In the genomic region with DNA sequence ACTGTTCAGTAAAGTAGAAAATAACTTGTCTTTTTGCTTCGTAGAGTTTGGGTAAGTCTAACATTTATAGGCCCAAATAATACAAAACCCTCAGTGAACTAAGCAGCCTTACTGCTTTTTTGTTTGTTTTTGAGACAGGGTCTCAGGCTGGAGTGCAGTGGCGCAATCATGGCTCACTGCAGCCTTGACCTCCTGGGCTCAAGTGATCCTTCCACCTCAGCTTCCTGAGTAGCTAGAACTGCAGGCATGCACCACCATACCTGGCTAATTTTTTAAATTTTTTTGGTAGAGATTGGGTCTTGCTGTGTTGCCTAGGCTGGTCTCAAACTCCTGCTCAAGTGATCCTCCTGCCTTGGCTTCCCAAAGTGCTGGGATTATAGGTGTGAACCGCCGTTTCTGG, we compare ENCODE assay signal across 8 cellular contexts. TPM values are rescaled to one million over a fixed set of nuclear protein-coding genes. Genes with fewer than 3 reads are reported as not detected.
A peak's percentile ranks its signal among the peaks of the same experiment; 100 is the strongest.
DNase-seq lines count a peak whose midpoint lies in the region; ATAC-seq and TF ChIP-seq lines count a peak whose summit lies in the region.
"Not testable (repeated sequence)": the region's sequence is repeated elsewhere in the genome, so short reads cannot be mapped to it uniquely, and the experiment has no call there.

No MANE protein-coding gene starts in this region.

- peaks cover 82% of the 10 kb centered on the region for H3K4me1 Mint-ChIP-seq in CD8-positive, alpha-beta T cell (ENCODE audit: low read depth)
- peaks cover 49% of the 10 kb centered on the region for H3K4me1 Mint-ChIP-seq in activated CD4-positive, alpha-beta memory T cell treated with anti-CD3 and anti-CD28 coated beads, Interleukin-2, amount 10 ng/mL, durations not matched to agents 7 days and 5 days
- peaks cover 46% of the 10 kb centered on the region for H3K4me1 Mint-ChIP-seq in activated naive CD8-positive, alpha-beta T cell treated with anti-CD3 and anti-CD28 coated beads, Interleukin-2, amount 10 ng/mL, durations not matched to agents 7 days and 5 days
- H3K4me1 Mint-ChIP-seq in naive thymus-derived CD4-positive, alpha-beta T cell: peaks cover 34 to 89% (median 83%) of the 10 kb centered on the region in 7 donors

- H3K27ac Mint-ChIP-seq in CD8-positive, alpha-beta T cell: peak overlapping the region; percentile 93
- H3K27ac Mint-ChIP-seq in activated CD4-positive, alpha-beta memory T cell treated with anti-CD3 and anti-CD28 coated beads, Interleukin-2, amount 10 ng/mL, durations not matched to agents 7 days and 5 days: peak overlapping the region; percentile 18
- peak overlapping the region; percentile 92 for H3K27ac Mint-ChIP-seq in activated naive CD8-positive, alpha-beta T cell treated with anti-CD3 and anti-CD28 coated beads, Interleukin-2, amount 10 ng/mL, durations not matched to agents 7 days and 5 days
- peak overlapping the region; percentile 42 to 99 (median 97) for H3K27ac Mint-ChIP-seq in naive thymus-derived CD4-positive, alpha-beta T cell

- not testable (repeated sequence) for H3K9me2 ChIP-seq in OCI-LY1 (ENCODE audit: low read depth, low read length)

- H3K79me2 ChIP-seq in OCI-LY1 (ENCODE audit: insufficient read depth, low read length): peaks cover 75% of the 10 kb centered on the region
- peaks cover 86% of the 10 kb centered on the region for H3K79me2 ChIP-seq in smooth muscle cell (ENCODE audit: low read depth)

- not testable (repeated sequence) for H4K20me1 ChIP-seq in OCI-LY1 (ENCODE audit: insufficient read depth, low read length)
- H4K20me1 ChIP-seq in smooth muscle cell (ENCODE audit: low read depth): peaks cover 98% of the 10 kb centered on the region

- peak overlapping the region; percentile 60; the same call in 1 of the 2 replicates for H3K4me2 ChIP-seq in OCI-LY1 (ENCODE audit: low read length)
- H3K4me2 ChIP-seq in smooth muscle cell: not testable (repeated sequence)

- ATAC-seq in CD8-positive, alpha-beta T cell; activated naive CD8-positive, alpha-beta T cell treated with anti-CD3 and anti-CD28 coated beads, Interleukin-2, amount 10 ng/mL, durations not matched to agents 7 days and 5 days (ENCODE audit: low read depth); naive thymus-derived CD4-positive, alpha-beta T cell: not testable (repeated sequence)
- ATAC-seq in Right ventricle myocardium superior (ENCODE audit: poor library complexity): peak; percentile 9

- CTCF ChIA-PET in CD8-positive, alpha-beta T cell (lab: Charles Lee): interaction anchor here (0.6 to 6.6 kb wide), 6 partner anchors 7 to 335 kb away, joined by 3 to 53 read pairs (median 6); a partner anchor contains a TSS
- CTCF ChIA-PET in activated CD4-positive, alpha-beta memory T cell treated with anti-CD3 and anti-CD28 coated beads, Interleukin-2, amount 10 ng/mL, durations not matched to agents 7 days and 5 days (lab: Charles Lee): interaction anchor here (0.7 to 2.1 kb wide), 12 partner anchors 8 to 112 kb away, joined by 3 to 9 read pairs (median 4); no protein-coding TSS in a partner anchor
- CTCF ChIA-PET in naive thymus-derived CD4-positive, alpha-beta T cell (lab: Charles Lee): interaction anchor here (0.7 to 3.0 kb wide), 8 partner anchors 8 to 791 kb away, joined by 3 to 21 read pairs (median 4); a partner anchor contains a TSS

- not testable (repeated sequence) for H3K9ac ChIP-seq in OCI-LY1 (ENCODE audit: low read length); smooth muscle cell (ENCODE audit: low read depth)

- H3K36me3 Mint-ChIP-seq in CD8-positive, alpha-beta T cell: peaks cover 30% of the 10 kb centered on the region
- H3K36me3 Mint-ChIP-seq in activated CD4-positive, alpha-beta memory T cell treated with anti-CD3 and anti-CD28 coated beads, Interleukin-2, amount 10 ng/mL, durations not matched to agents 7 days and 5 days (ENCODE audit: low read depth): peaks cover 51% of the 10 kb centered on the region
- peaks cover 34% of the 10 kb centered on the region for H3K36me3 Mint-ChIP-seq in activated naive CD8-positive, alpha-beta T cell treated with anti-CD3 and anti-CD28 coated beads, Interleukin-2, amount 10 ng/mL, durations not matched to agents 7 days and 5 days
- peaks cover 2 to 29% (median 10%) of the 10 kb centered on the region in 5 donors for H3K36me3 Mint-ChIP-seq in naive thymus-derived CD4-positive, alpha-beta T cell

- intact Hi-C loops in CD8-positive, alpha-beta T cell (cut with DNase I, micrococcal nuclease); Right ventricle myocardium superior (cut with DNase I); uterus (cut with DNase I; ENCODE audit: low total_unique reads): not testable (repeated sequence)
- intact Hi-C loops in naive thymus-derived CD4-positive, alpha-beta T cell (cut with micrococcal nuclease): loop anchor here (5.0 to 10.0 kb wide), 4 partner anchors 111 to 1147 kb away; a partner anchor contains a TSS

- POLR2A ChIA-PET in CD8-positive, alpha-beta T cell (lab: Charles Lee): interaction anchor here (0.8 to 3.2 kb wide), 3 partner anchors 18 to 136 kb away, joined by 4 to 19 read pairs (median 17); a partner anchor contains a TSS
- POLR2A ChIA-PET in activated CD4-positive, alpha-beta memory T cell treated with anti-CD3 and anti-CD28 coated beads, Interleukin-2, amount 10 ng/mL, durations not matched to agents 7 days and 5 days (lab: Charles Lee): interaction anchor here (0.6 to 3.0 kb wide), 5 partner anchors 10 to 393 kb away, joined by 3 to 62 read pairs (median 3); a partner anchor contains a TSS
- POLR2A ChIA-PET in activated naive CD8-positive, alpha-beta T cell treated with anti-CD3 and anti-CD28 coated beads, Interleukin-2, amount 10 ng/mL, durations not matched to agents 7 days and 5 days (lab: Charles Lee): interaction anchor here (1.0 to 6.2 kb wide), 4 partner anchors 8 to 44 kb away, joined by 3 to 82 read pairs (median 4); a partner anchor contains a TSS
- POLR2A ChIA-PET in naive thymus-derived CD4-positive, alpha-beta T cell (lab: Charles Lee): interaction anchor here (0.6 to 19.6 kb wide), 6 partner anchors 13 to 1491 kb away, joined by 4 to 360 read pairs (median 5); a partner anchor contains a TSS

- peaks cover 79% of the 10 kb centered on the region for H3K4me1 ChIP-seq in CD8-positive, alpha-beta T cell (ENCODE audit: insufficient read depth, low read length)
- H3K4me1 ChIP-seq in OCI-LY1 (ENCODE audit: insufficient read depth, low read length, severe bottlenecking) (peaks cover 29% of the 10 kb centered on the region), smooth muscle cell (ENCODE audit: low read depth) (peaks cover 23% of the 10 kb centered on the region), uterus (peaks cover 0 to 14% of the 10 kb centered on the region in 2 donors)
- H3K4me1 ChIP-seq in naive thymus-derived CD4-positive, alpha-beta T cell (ENCODE audit: control insufficient read depth in 2 of 2, insufficient read depth in 2 of 2, low read length in 2 of 2): peaks cover 42 to 68% of the 10 kb centered on the region in 2 donors

- H3K9me3 ChIP-seq in CD8-positive, alpha-beta T cell (ENCODE audit: low read length); OCI-LY1 (ENCODE audit: low read length); naive thymus-derived CD4-positive, alpha-beta T cell (ENCODE audit: control insufficient read depth in 2 of 3, low read length in 3 of 3); smooth muscle cell (replicated peaks; ENCODE audit: low read depth); uterus: not testable (repeated sequence)

- not testable (repeated sequence) for H3K9me3 Mint-ChIP-seq in CD8-positive, alpha-beta T cell; activated CD4-positive, alpha-beta memory T cell treated with anti-CD3 and anti-CD28 coated beads, Interleukin-2, amount 10 ng/mL, durations not matched to agents 7 days and 5 days; activated naive CD8-positive, alpha-beta T cell treated with anti-CD3 and anti-CD28 coated beads, Interleukin-2, amount 10 ng/mL, durations not matched to agents 7 days and 5 days; naive thymus-derived CD4-positive, alpha-beta T cell

- not testable (repeated sequence) for DNase-seq in CD8-positive, alpha-beta T cell; activated CD4-positive, alpha-beta memory T cell treated with anti-CD3 and anti-CD28 coated beads, Interleukin-2, amount 10 ng/mL, durations not matched to agents 7 days and 5 days; activated naive CD8-positive, alpha-beta T cell treated with anti-CD3 and anti-CD28 coated beads, Interleukin-2, amount 10 ng/mL, durations not matched to agents 7 days and 5 days; Right ventricle myocardium superior; naive thymus-derived CD4-positive, alpha-beta T cell; smooth muscle cell (lab: John Stamatoyannopoulos, UW; ENCODE audit: unreplicated experiment); uterus

- not testable (repeated sequence) for H3K36me3 ChIP-seq in CD8-positive, alpha-beta T cell (ENCODE audit: insufficient read depth, low read length); naive thymus-derived CD4-positive, alpha-beta T cell (ENCODE audit: control insufficient read depth in 2 of 3, insufficient read depth in 3 of 3, low read length in 3 of 3); smooth muscle cell (ENCODE audit: low read depth); uterus
- peaks cover 45% of the 10 kb centered on the region for H3K36me3 ChIP-seq in OCI-LY1 (ENCODE audit: insufficient read depth, low read length)

- peak overlapping the region; percentile 64 for H3K4me3 Mint-ChIP-seq in CD8-positive, alpha-beta T cell
- not testable (repeated sequence) for H3K4me3 Mint-ChIP-seq in activated CD4-positive, alpha-beta memory T cell treated with anti-CD3 and anti-CD28 coated beads, Interleukin-2, amount 10 ng/mL, durations not matched to agents 7 days and 5 days
- peak overlapping the region; percentile 29 for H3K4me3 Mint-ChIP-seq in activated naive CD8-positive, alpha-beta T cell treated with anti-CD3 and anti-CD28 coated beads, Interleukin-2, amount 10 ng/mL, durations not matched to agents 7 days and 5 days
- H3K4me3 Mint-ChIP-seq in naive thymus-derived CD4-positive, alpha-beta T cell: peak overlapping the region in 9 of 10 donors; percentile 58 to 88 (median 83)

- H3F3A ChIP-seq in OCI-LY1 (ENCODE audit: insufficient read depth, low read length): not testable (repeated sequence)
- H3F3A ChIP-seq in smooth muscle cell (ENCODE audit: low read depth): peaks cover 13% of the 10 kb centered on the region

- not testable (repeated sequence) for TF ChIP-seq POLR2A in uterus (IDR thresholded peaks at IDR 0.05)

- not testable (repeated sequence) for TF ChIP-seq CTCF in CD8-positive, alpha-beta T cell (IDR thresholded peaks at IDR 0.05); OCI-LY1 (IDR thresholded peaks at IDR 0.05; ENCODE audit: low read length); smooth muscle cell (IDR thresholded peaks at IDR 0.05; ENCODE audit: borderline replicate concordance, insufficient read depth, poor library complexity, severe bottlenecking); uterus (IDR thresholded peaks at IDR 0.05)

- H2AFZ ChIP-seq in OCI-LY1 (ENCODE audit: low read length); smooth muscle cell (ENCODE audit: low read depth): not testable (repeated sequence)

- peak overlapping the region; percentile 2 for H3K4me3 ChIP-seq in CD8-positive, alpha-beta T cell (ENCODE audit: low read depth, low read length)
- not testable (repeated sequence) for H3K4me3 ChIP-seq in OCI-LY1 (ENCODE audit: low read depth, low read length, poor library complexity, severe bottlenecking); naive thymus-derived CD4-positive, alpha-beta T cell (ENCODE audit: low read length); smooth muscle cell; uterus

- not testable (repeated sequence) for H3K27me3 Mint-ChIP-seq in CD8-positive, alpha-beta T cell (ENCODE audit: low read depth); activated CD4-positive, alpha-beta memory T cell treated with anti-CD3 and anti-CD28 coated beads, Interleukin-2, amount 10 ng/mL, durations not matched to agents 7 days and 5 days; activated naive CD8-positive, alpha-beta T cell treated with anti-CD3 and anti-CD28 coated beads, Interleukin-2, amount 10 ng/mL, durations not matched to agents 7 days and 5 days; naive thymus-derived CD4-positive, alpha-beta T cell

- H3K27me3 ChIP-seq in CD8-positive, alpha-beta T cell (ENCODE audit: insufficient read depth, low read length); OCI-LY1 (ENCODE audit: insufficient read depth, low read length); naive thymus-derived CD4-positive, alpha-beta T cell (ENCODE audit: control insufficient read depth in 2 of 2, insufficient read depth in 2 of 2, low read length in 2 of 2); smooth muscle cell (ENCODE audit: low read depth); uterus: not testable (repeated sequence)

- peak overlapping the region; percentile 31 for H3K27ac ChIP-seq in CD8-positive, alpha-beta T cell (ENCODE audit: low read depth, low read length)
- H3K27ac ChIP-seq in OCI-LY1 (ENCODE audit: low read depth, low read length, poor library complexity, severe bottlenecking) (peak overlapping the region; percentile 67), smooth muscle cell (ENCODE audit: low read depth) (peak overlapping the region; percentile 20), uterus (peak overlapping the region; percentile 41 to 57)
- peak overlapping the region; percentile 73 for H3K27ac ChIP-seq in naive thymus-derived CD4-positive, alpha-beta T cell (ENCODE audit: low read depth, low read length)

- WGBS in smooth muscle cell (ENCODE audit: low lambda C conversion rate): 87% methylated on average over 4 of the region's 4 CpGs

RNA-seq across cellular contexts. Expression of a gene that starts 19.0 kb away (rescaled TPM):
- 100 to 1,000 TPM; 301 to 312 TPM for total RNA-seq in CD8-positive, alpha-beta T cell
- total RNA-seq in activated CD4-positive, alpha-beta memory T cell treated with anti-CD3 and anti-CD28 coated beads, Interleukin-2, amount 10 ng/mL, durations not matched to agents 7 days and 5 days: 10 to 100 TPM; 89.5 to 92.5 TPM
- 10 to 100 TPM; 93.0 to 99.4 TPM for total RNA-seq in activated naive CD8-positive, alpha-beta T cell treated with anti-CD3 and anti-CD28 coated beads, Interleukin-2, amount 10 ng/mL, durations not matched to agents 7 days and 5 days
- total RNA-seq in Right ventricle myocardium superior (52.4 TPM), smooth muscle cell (34.2 TPM in 2 replicates), uterus (10 to 100 TPM; 21.5 to 92.7 (median 39.7) TPM)
- 100 to 1,000 TPM in 4 of 5 experiments, 10 to 100 TPM in 1; 95.8 to 211 (median 124) TPM for total RNA-seq in naive thymus-derived CD4-positive, alpha-beta T cell
- 10 to 100 TPM; 11.8 to 21.3 TPM for polyA plus RNA-seq in naive thymus-derived CD4-positive, alpha-beta T cell
- polyA plus RNA-seq in smooth muscle cell: 11.4 and 12.0 TPM in 2 replicates

RNA-seq across cellular contexts. Expression of a gene that starts 31.1 kb away (rescaled TPM):
- total RNA-seq in CD8-positive, alpha-beta T cell: under 1 TPM; 0.49 to 0.67 TPM
- total RNA-seq in activated CD4-positive, alpha-beta memory T cell treated with anti-CD3 and anti-CD28 coated beads, Interleukin-2, amount 10 ng/mL, durations not matched to agents 7 days and 5 days: under 1 TPM; 0.20 to 0.45 TPM
- under 1 TPM; 0.45 to 0.64 TPM for total RNA-seq in activated naive CD8-positive, alpha-beta T cell treated with anti-CD3 and anti-CD28 coated beads, Interleukin-2, amount 10 ng/mL, durations not matched to agents 7 days and 5 days
- total RNA-seq in Right ventricle myocardium superior: 10.9 TPM
- 1 to 10 TPM in 3 of 5 experiments, under 1 TPM in 2; 0.24 to 1.8 (median 1.1) TPM for total RNA-seq in naive thymus-derived CD4-positive, alpha-beta T cell
- polyA plus RNA-seq in naive thymus-derived CD4-positive, alpha-beta T cell: not detected
- 220 and 274 TPM in 2 replicates for total RNA-seq in smooth muscle cell
- 256 and 308 TPM in 2 replicates for polyA plus RNA-seq in smooth muscle cell
- 100 to 1,000 TPM in 2 of 4 donors, 10 to 100 TPM in 2; 86.6 to 302 (median 122) TPM for total RNA-seq in uterus

RNA-seq across cellular contexts. Expression of a gene that starts 43.0 kb away (rescaled TPM):
- 1 to 10 TPM; 8.1 to 9.1 TPM for total RNA-seq in CD8-positive, alpha-beta T cell
- total RNA-seq in activated CD4-positive, alpha-beta memory T cell treated with anti-CD3 and anti-CD28 coated beads, Interleukin-2, amount 10 ng/mL, durations not matched to agents 7 days and 5 days: 10 to 100 TPM; 13.2 to 14.4 TPM
- 10 to 100 TPM; 13.4 to 14.3 TPM for total RNA-seq in activated naive CD8-positive, alpha-beta T cell treated with anti-CD3 and anti-CD28 coated beads, Interleukin-2, amount 10 ng/mL, durations not matched to agents 7 days and 5 days
- 2.2 TPM for total RNA-seq in Right ventricle myocardium superior
- total RNA-seq in naive thymus-derived CD4-positive, alpha-beta T cell: 10 to 100 TPM in 1 of 5 experiments, 1 to 10 TPM in 4; 4.1 to 13.6 (median 6.9) TPM
- polyA plus RNA-seq in naive thymus-derived CD4-positive, alpha-beta T cell: 1 to 10 TPM; 3.7 to 6.8 TPM
- total RNA-seq in smooth muscle cell: 5.6 and 11.0 TPM in 2 replicates
- 5.9 and 6.6 TPM in 2 replicates for polyA plus RNA-seq in smooth muscle cell
- total RNA-seq in uterus: 1 to 10 TPM; 1.5 to 7.2 (median 3.9) TPM

RNA-seq across cellular contexts. Expression of a gene that starts 43.6 kb away (rescaled TPM):
- total RNA-seq in CD8-positive, alpha-beta T cell: 10 to 100 TPM; 63.7 to 67.3 TPM
- total RNA-seq in activated CD4-positive, alpha-beta memory T cell treated with anti-CD3 and anti-CD28 coated beads, Interleukin-2, amount 10 ng/mL, durations not matched to agents 7 days and 5 days: 10 to 100 TPM; 53.7 to 56.7 TPM
- total RNA-seq in activated naive CD8-positive, alpha-beta T cell treated with anti-CD3 and anti-CD28 coated beads, Interleukin-2, amount 10 ng/mL, durations not matched to agents 7 days and 5 days: 10 to 100 TPM; 53.9 to 60.5 TPM
- total RNA-seq in Right ventricle myocardium superior: 11.4 TPM
- total RNA-seq in naive thymus-derived CD4-positive, alpha-beta T cell: 10 to 100 TPM; 50.8 to 75.4 (median 65.0) TPM
- polyA plus RNA-seq in naive thymus-derived CD4-positive, alpha-beta T cell: 10 to 100 TPM; 13.7 to 15.6 TPM
- 9.4 and 17.3 TPM in 2 replicates for total RNA-seq in smooth muscle cell
- polyA plus RNA-seq in smooth muscle cell: 8.5 and 11.6 TPM in 2 replicates
- total RNA-seq in uterus: 10 to 100 TPM in 3 of 4 donors, 1 to 10 TPM in 1; 2.8 to 47.8 (median 18.5) TPM

Comparison
In these comparisons a context has a peak if more than half of its experiments do, and no peak if none do; other contexts are left out.
1. H3K27ac ChIP-seq: peak in every context shown above with its lines; median percentile 73 in naive thymus-derived CD4-positive, alpha-beta T cell; 67 in OCI-LY1; 49 in uterus; 31 in CD8-positive, alpha-beta T cell; 20 in smooth muscle cell.
2. H3K27ac Mint-ChIP-seq: peak in every context shown above with its lines; median percentile 97 in naive thymus-derived CD4-positive, alpha-beta T cell; 93 in CD8-positive, alpha-beta T cell; 92 in activated naive CD8-positive, alpha-beta T cell treated with anti-CD3 and anti-CD28 coated beads, Interleukin-2, amount 10 ng/mL, durations not matched to agents 7 days and 5 days; 18 in activated CD4-positive, alpha-beta memory T cell treated with anti-CD3 and anti-CD28 coated beads, Interleukin-2, amount 10 ng/mL, durations not matched to agents 7 days and 5 days.